ENCODE assay signal across 8 cellular contexts in the genomic region with DNA sequence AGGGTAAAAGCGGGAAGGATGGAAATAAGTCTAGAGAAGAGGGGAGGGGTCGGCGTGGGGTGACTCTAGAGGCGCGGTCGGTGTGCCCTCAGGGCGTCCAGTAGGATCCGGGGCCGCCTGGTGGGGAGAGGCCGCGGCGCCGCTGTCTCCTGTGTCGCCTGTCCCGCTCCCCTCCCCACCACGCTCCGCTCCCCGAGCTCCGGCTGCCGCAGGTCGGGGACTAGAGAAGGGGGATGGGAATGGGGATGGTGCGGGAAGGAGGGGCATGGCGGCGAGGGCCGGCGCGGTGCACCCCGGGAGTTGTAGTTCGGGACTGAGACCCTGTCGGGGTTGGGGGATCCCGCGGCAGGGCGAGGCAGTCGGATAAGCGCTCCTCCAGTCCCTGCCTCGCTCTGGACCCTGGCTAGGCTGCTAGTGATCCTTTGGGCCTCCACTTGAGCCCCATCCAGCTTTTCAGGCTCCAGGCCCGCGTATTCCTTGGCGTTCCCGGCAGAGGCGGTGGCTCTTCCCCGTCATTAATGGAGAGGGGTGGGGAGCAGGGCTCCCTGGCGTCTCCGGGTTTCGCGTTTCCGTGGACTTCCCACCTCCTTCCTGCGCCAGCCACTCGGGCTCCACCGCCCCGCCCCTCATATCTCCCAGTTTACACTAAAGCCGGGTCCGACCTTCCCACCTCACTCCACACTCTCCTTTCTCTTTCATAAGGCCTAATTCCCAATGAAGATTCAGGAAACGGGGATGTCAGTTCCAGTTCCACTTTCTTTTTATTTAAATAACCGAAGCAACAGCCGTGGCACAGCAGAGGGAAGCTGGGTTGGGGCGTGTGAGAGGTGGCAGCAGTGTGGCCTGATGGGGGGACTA. TPM values are rescaled to one million over a fixed set of nuclear protein-coding genes. Genes with fewer than 3 reads are reported as not detected.
DNase-seq lines count a peak whose midpoint lies in the region; ATAC-seq and TF ChIP-seq lines count a peak whose summit lies in the region.

A gene with protein sequence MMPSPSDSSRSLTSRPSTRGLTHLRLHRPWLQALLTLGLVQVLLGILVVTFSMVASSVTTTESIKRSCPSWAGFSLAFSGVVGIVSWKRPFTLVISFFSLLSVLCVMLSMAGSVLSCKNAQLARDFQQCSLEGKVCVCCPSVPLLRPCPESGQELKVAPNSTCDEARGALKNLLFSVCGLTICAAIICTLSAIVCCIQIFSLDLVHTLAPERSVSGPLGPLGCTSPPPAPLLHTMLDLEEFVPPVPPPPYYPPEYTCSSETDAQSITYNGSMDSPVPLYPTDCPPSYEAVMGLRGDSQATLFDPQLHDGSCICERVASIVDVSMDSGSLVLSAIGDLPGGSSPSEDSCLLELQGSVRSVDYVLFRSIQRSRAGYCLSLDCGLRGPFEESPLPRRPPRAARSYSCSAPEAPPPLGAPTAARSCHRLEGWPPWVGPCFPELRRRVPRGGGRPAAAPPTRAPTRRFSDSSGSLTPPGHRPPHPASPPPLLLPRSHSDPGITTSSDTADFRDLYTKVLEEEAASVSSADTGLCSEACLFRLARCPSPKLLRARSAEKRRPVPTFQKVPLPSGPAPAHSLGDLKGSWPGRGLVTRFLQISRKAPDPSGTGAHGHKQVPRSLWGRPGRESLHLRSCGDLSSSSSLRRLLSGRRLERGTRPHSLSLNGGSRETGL (minus strand): TSS at position 241 of the 858 bp plus-strand sequence. CDS start 606 bp downstream, outside the sequence.

- POLR2A ChIA-PET in activated CD4-positive, alpha-beta T cell treated with anti-CD3 and anti-CD28 coated beads, Interleukin-2, amount 10 ng/mL, durations not matched to agents 7 days and 5 days (lab: Charles Lee): no interaction called here

- CTCF ChIA-PET in activated CD4-positive, alpha-beta T cell treated with anti-CD3 and anti-CD28 coated beads, Interleukin-2, amount 10 ng/mL, durations not matched to agents 7 days and 5 days (lab: Charles Lee): interaction anchor here (0.6 to 2.2 kb wide), 4 partner anchors 48 to 594 kb away, joined by 3 to 5 read pairs (median 4); a partner anchor contains a TSS

- ATAC-seq in HG03135 (IDR thresholded peaks at IDR 0.05; ENCODE audit: unreplicated experiment) (peak; percentile 51), left lobe of liver (peak; percentile 89), GM19452 (IDR thresholded peaks at IDR 0.05; ENCODE audit: unreplicated experiment) (no peak)

- peak within 1 kb of the TSS; percentile 68 for H3K4me3 ChIP-seq in GM12865 (ENCODE audit: low read depth, low read length)

- intact Hi-C loops in dendritic cell treated with granulocyte-macrophage colony-stimulating factor and Interleukin-4, amounts not matched to agents 40 ng/mL and 50 ng/mL, for 4 days (cut with micrococcal nuclease): no loop called here

- peak; percentile 87 for DNase-seq in GM12865 (ENCODE audit: low read depth)
- DNase-seq in NCI-H526 treated with DMSO at 0.1 percent for 48 hours (lab: John Stamatoyannopoulos, UW): peak; percentile 97
- peak; percentile 80 for DNase-seq in activated CD4-positive, alpha-beta T cell treated with anti-CD3 and anti-CD28 coated beads, Interleukin-2, amount 10 ng/mL, durations not matched to agents 7 days and 5 days
- peak; percentile 86 for DNase-seq in left lobe of liver (ENCODE audit: low spot score)
- peak; percentile 65 for DNase-seq in stimulated activated CD4-positive, alpha-beta T cell treated with anti-CD3 and anti-CD28 coated beads, Interleukin-2, amount 100 ng/mL, for 4 hours (ENCODE audit: low read depth)

- H3K4me3 Mint-ChIP-seq in activated CD4-positive, alpha-beta T cell treated with anti-CD3 and anti-CD28 coated beads, Interleukin-2, amount 10 ng/mL, durations not matched to agents 7 days and 5 days: peak within 1 kb of the TSS; percentile 78
- peak within 1 kb of the TSS; percentile 76 for H3K4me3 Mint-ChIP-seq in dendritic cell treated with granulocyte-macrophage colony-stimulating factor and Interleukin-4, amounts not matched to agents 40 ng/mL and 50 ng/mL, for 4 days

- TF ChIP-seq CTCF in GM12865 (IDR thresholded peaks at IDR 0.05; ENCODE audit: insufficient read depth, low read depth, low read length, missing control alignments): no peak

- no peaks in the 10 kb centered on the region for H3K27me3 Mint-ChIP-seq in activated CD4-positive, alpha-beta T cell treated with anti-CD3 and anti-CD28 coated beads, Interleukin-2, amount 10 ng/mL, durations not matched to agents 7 days and 5 days
- no peaks in the 10 kb centered on the region for H3K27me3 Mint-ChIP-seq in dendritic cell treated with granulocyte-macrophage colony-stimulating factor and Interleukin-4, amounts not matched to agents 40 ng/mL and 50 ng/mL, for 4 days

- H3K4me1 Mint-ChIP-seq in activated CD4-positive, alpha-beta T cell treated with anti-CD3 and anti-CD28 coated beads, Interleukin-2, amount 10 ng/mL, durations not matched to agents 7 days and 5 days: peaks cover 51% of the 10 kb centered on the region
- peaks cover 58% of the 10 kb centered on the region for H3K4me1 Mint-ChIP-seq in dendritic cell treated with granulocyte-macrophage colony-stimulating factor and Interleukin-4, amounts not matched to agents 40 ng/mL and 50 ng/mL, for 4 days (ENCODE audit: low read depth)

- H3K9me3 Mint-ChIP-seq in activated CD4-positive, alpha-beta T cell treated with anti-CD3 and anti-CD28 coated beads, Interleukin-2, amount 10 ng/mL, durations not matched to agents 7 days and 5 days: no peaks in the 10 kb centered on the region
- no peaks in the 10 kb centered on the region for H3K9me3 Mint-ChIP-seq in dendritic cell treated with granulocyte-macrophage colony-stimulating factor and Interleukin-4, amounts not matched to agents 40 ng/mL and 50 ng/mL, for 4 days

- H3K36me3 Mint-ChIP-seq in activated CD4-positive, alpha-beta T cell treated with anti-CD3 and anti-CD28 coated beads, Interleukin-2, amount 10 ng/mL, durations not matched to agents 7 days and 5 days (ENCODE audit: low read depth): peaks cover 23% of the 10 kb centered on the region
- peaks cover 54% of the 10 kb centered on the region for H3K36me3 Mint-ChIP-seq in dendritic cell treated with granulocyte-macrophage colony-stimulating factor and Interleukin-4, amounts not matched to agents 40 ng/mL and 50 ng/mL, for 4 days (ENCODE audit: low read depth)

- peak within 1 kb of the TSS; percentile 80 for H3K27ac Mint-ChIP-seq in activated CD4-positive, alpha-beta T cell treated with anti-CD3 and anti-CD28 coated beads, Interleukin-2, amount 10 ng/mL, durations not matched to agents 7 days and 5 days
- H3K27ac Mint-ChIP-seq in dendritic cell treated with granulocyte-macrophage colony-stimulating factor and Interleukin-4, amounts not matched to agents 40 ng/mL and 50 ng/mL, for 4 days: peak within 1 kb of the TSS; percentile 90

RNA-seq across cellular contexts. Expression of the gene that starts here (rescaled TPM):
- total RNA-seq in activated CD4-positive, alpha-beta T cell treated with anti-CD3 and anti-CD28 coated beads, Interleukin-2, amount 10 ng/mL, durations not matched to agents 7 days and 5 days: 10 to 100 TPM; 22.8 to 22.9 TPM
- 9.6 TPM for total RNA-seq in left lobe of liver
